In the genomic region with DNA sequence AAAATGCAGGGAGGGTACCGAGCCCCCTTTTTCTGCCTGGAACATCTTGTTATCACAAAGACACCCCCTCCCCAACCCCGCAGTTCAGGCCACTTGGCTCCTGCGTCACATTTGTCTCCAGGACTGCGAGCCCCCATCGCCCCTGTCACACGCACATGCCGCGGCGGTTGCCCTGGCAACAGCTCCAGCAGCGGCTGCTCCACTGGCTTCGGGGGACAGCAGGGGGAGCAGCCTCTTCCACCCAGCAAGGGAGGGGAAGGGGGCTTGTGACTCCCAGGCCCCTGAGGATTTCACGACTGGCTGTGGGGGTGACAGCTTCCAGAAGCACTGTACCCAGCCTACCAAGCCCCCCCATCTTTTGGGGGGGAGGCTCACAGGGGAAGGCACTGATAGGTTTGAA, we compare ENCODE assay signal across 15 cellular contexts. TPM values are rescaled to one million over a fixed set of nuclear protein-coding genes. Genes with fewer than 3 reads are reported as not detected.
DNase-seq lines count a peak whose midpoint lies in the region; ATAC-seq, FAIRE-seq and TF ChIP-seq lines count a peak whose summit lies in the region.
"Had no signal": no experiment of that assay in that cellular context is flagged by ENCODE, and none has a peak within 500 bp of the region (broad histone marks: within the 10 kb centered on the region; RNA-seq: fewer than 3 reads in every experiment).

No MANE protein-coding gene starts in this region.

- peaks cover 12% of the 10 kb centered on the region for H3K4me1 Mint-ChIP-seq in neural crest cell

- H3K27ac Mint-ChIP-seq in neural crest cell (ENCODE audit: unreplicated experiment), result no peak overlapping the region
- H3K27ac Mint-ChIP-seq: activated CD4-positive, alpha-beta memory T cell treated with anti-CD3 and anti-CD28 coated beads for 36 hours had no signal

- no peak overlapping the region for H3K27ac ChIP-seq in HEK293 (ENCODE audit: extremely low read depth, low read depth, low read length)
- H3K27ac ChIP-seq in K562 (ENCODE audit: extremely low read depth, low read depth, low read length), result no peak overlapping the region
- H3K27ac ChIP-seq in Peyer's patch, result no peak overlapping the region
- H3K27ac ChIP-seq: gastrocnemius medialis, thoracic aorta had no signal

- DNase-seq in NCI-H2227 (lab: John Stamatoyannopoulos, UW; ENCODE audit: unreplicated experiment), result peak; percentile 75
- no peak for DNase-seq in NCI-H2227 treated with DMSO at 0.1 percent for 48 hours (lab: John Stamatoyannopoulos, UW)
- no peak for DNase-seq in K562 (ENCODE audit: extremely low read depth in 1 of 4, low spot score in 3 of 4)
- DNase-seq in neural crest cell (ENCODE audit: low read depth, low spot score), result peak; percentile 58
- no peak for DNase-seq in CD1c-positive myeloid dendritic cell (ENCODE audit: extremely low spot score)
- no peak for DNase-seq in NCI-H2081 treated with DMSO at 0.1 percent for 48 hours (lab: John Stamatoyannopoulos, UW)
- no peak for DNase-seq in Peyer's patch
- DNase-seq: activated CD4-positive, alpha-beta memory T cell treated with anti-CD3 and anti-CD28 coated beads for 36 hours; DMS153; gastrocnemius medialis; MG63; NCI-H526 had no signal

- H3K4me2 ChIP-seq in K562 (ENCODE audit: insufficient read depth, low read length), result no peak overlapping the region

- no peaks in the 10 kb centered on the region for H3K79me2 ChIP-seq in K562 (ENCODE audit: control insufficient read depth, insufficient read depth, low read length)

- FAIRE-seq in K562 (lab: Jason Lieb, UNC), result no peak

- H4K20me1 ChIP-seq in K562 (replicated peaks; ENCODE audit: control insufficient read depth, insufficient read depth, low read length), result 0 out of 2 replicates have a peak, but pooled peaks cover 9% of the 10 kb centered on the region

- peak overlapping the region; percentile 54 for H3K4me3 Mint-ChIP-seq in neural crest cell
- H3K4me3 Mint-ChIP-seq: activated CD4-positive, alpha-beta memory T cell treated with anti-CD3 and anti-CD28 coated beads for 36 hours had no signal

- in situ Hi-C loops in K562 (cut with MboI), result no loop called here

- TF ChIP-seq RAD21 in K562 (CRISPR knock-in tag; conservative IDR thresholded peaks at IDR 0.05 in 1 of 2, IDR thresholded peaks at IDR 0.05 in 1 of 2), result no peak

- H3K9me3 Mint-ChIP-seq in neural crest cell, result no peaks in the 10 kb centered on the region
- H3K9me3 Mint-ChIP-seq: activated CD4-positive, alpha-beta memory T cell treated with anti-CD3 and anti-CD28 coated beads for 36 hours had no signal

- H3K36me3 ChIP-seq in HEK293 (ENCODE audit: control insufficient read depth in 2 of 2, insufficient read depth in 1 of 2, low read length in 2 of 2) (no peaks in the 10 kb centered on the region), K562 (ENCODE audit: control insufficient read depth, insufficient read depth, low read length) (no peaks in the 10 kb centered on the region), Peyer's patch (no peaks in the 10 kb centered on the region)
- H3K36me3 ChIP-seq: gastrocnemius medialis, MG63, thoracic aorta had no signal

- POLR2A ChIA-PET in HEK293 (lab: Yijun Ruan, JAX) (interaction anchor here (1.0 kb wide), 1 partner anchor 11 kb away, joined by 3 read pairs; no protein-coding TSS in a partner anchor), K562 (lab: Yijun Ruan, JAX) (interaction anchor here (0.6 to 1.4 kb wide), 6 partner anchors 10 to 43 kb away, joined by 3 to 8 read pairs (median 3); no protein-coding TSS in a partner anchor)

- peaks cover 6 to 19% of the 10 kb centered on the region in 2 experiments; a peak in 3 of 5 replicates for H3K27me3 ChIP-seq in K562 (ENCODE audit: control insufficient read depth in 2 of 2, insufficient read depth in 2 of 2, low read length in 2 of 2)
- peaks cover 0 to 21% of the 10 kb centered on the region in 2 donors for H3K27me3 ChIP-seq in Peyer's patch

- WGBS in K562 (ENCODE audit: insufficient coverage, low coverage, missing lambda C conversion rate), result 0% methylated on average over 12 of the region's 12 CpGs

- intact Hi-C loops in K562 (cut with micrococcal nuclease), result no loop called here

- H3K9me3 ChIP-seq in HEK293 (ENCODE audit: control insufficient read depth, insufficient read depth, low read depth, low read length) (no peaks in the 10 kb centered on the region), K562 (replicated peaks; ENCODE audit: control insufficient read depth, insufficient read depth, low read depth, low read length) (no peaks in the 10 kb centered on the region), Peyer's patch (no peaks in the 10 kb centered on the region)
- H3K9me3 ChIP-seq: body of pancreas, gastrocnemius medialis, MG63, thoracic aorta had no signal

- H3K4me1 ChIP-seq in HEK293 (ENCODE audit: control insufficient read depth, insufficient read depth, low read length) (peaks cover 2% of the 10 kb centered on the region; the same call in 1 of the 2 replicates), K562 (replicated peaks in 1 of 2; ENCODE audit: control insufficient read depth in 2 of 2, insufficient read depth in 2 of 2, low read length in 2 of 2) (peaks cover 17 to 91% of the 10 kb centered on the region in 2 experiments), Peyer's patch (peaks cover 0 to 61% (median 28%) of the 10 kb centered on the region in 4 donors)

- H3K4me3 ChIP-seq in HEK293 (ENCODE audit: low read depth, low read length) (no peak overlapping the region), K562 (no peak overlapping the region), Peyer's patch (no peak overlapping the region)
- H3K4me3 ChIP-seq: body of pancreas, gastrocnemius medialis, MG63, thoracic aorta had no signal

- no peak for ATAC-seq in K562
- ATAC-seq: body of pancreas, gastrocnemius medialis had no signal

- CTCF ChIA-PET in HEK293 (lab: Yijun Ruan, JAX) (interaction anchor here (0.6 kb wide), 1 partner anchor 394 kb away, joined by 3 read pairs; no protein-coding TSS in a partner anchor), K562 (lab: Yijun Ruan, JAX; ENCODE audit: low intra/inter-chr PET ratio) (no interaction called here)

- no peak overlapping the region for H2AFZ ChIP-seq in K562 (ENCODE audit: low read depth, low read length)

- no peak overlapping the region for H3K9ac ChIP-seq in K562 (ENCODE audit: insufficient read depth in 1 of 2, low read depth in 2 of 2, low read length in 2 of 2)

- H3K9me1 ChIP-seq in K562 (ENCODE audit: control insufficient read depth, insufficient read depth, low read length), result no peaks in the 10 kb centered on the region

- TF ChIP-seq POLR2A in K562 (conservative IDR thresholded peaks at IDR 0.05), result no peak
- TF ChIP-seq POLR2A in Peyer's patch (IDR thresholded peaks at IDR 0.05), result no peak

- TF ChIP-seq EP300 in K562 (IDR thresholded peaks at IDR 0.05; ENCODE audit: low read length), result no peak

- TF ChIP-seq CTCF in HEK293 (tag by site-specific recombination; IDR thresholded peaks at IDR 0.05) (peak; percentile 57; the same call in 1 of the 2 replicates), K562 (IDR thresholded peaks at IDR 0.05 in 2 of 3, conservative IDR thresholded peaks at IDR 0.05 in 1 of 3; ENCODE audit: insufficient read depth in 2 of 3, low read depth in 1 of 3, low read length in 3 of 3) (0 out of 6 replicates have a peak, but pooled peaks of 1 of the 3 experiments have one; percentile 18), neural crest cell (conservative IDR thresholded peaks at IDR 0.05) (no peak), Peyer's patch (IDR thresholded peaks at IDR 0.05) (no peak)

- no TSS peak for BruUV-seq in K562 (replicated peaks; lab: Mats Ljungman, UMichigan)

- H3K27me3 Mint-ChIP-seq in neural crest cell (ENCODE audit: low read depth), result peaks cover 52% of the 10 kb centered on the region

- no peaks in the 10 kb centered on the region for H3K36me3 Mint-ChIP-seq in neural crest cell (ENCODE audit: low read depth)
- H3K36me3 Mint-ChIP-seq: activated CD4-positive, alpha-beta memory T cell treated with anti-CD3 and anti-CD28 coated beads for 36 hours had no signal

RNA-seq across cellular contexts. Expression of a gene that starts 2.6 kb away (rescaled TPM):
- total RNA-seq in K562 (2011; cell fraction: chromatin; rRNA removed; ENCODE audit: low replicate concordance), result 10.8 and 42.1 TPM in 2 replicates
- 29.0 and 32.5 TPM in 2 replicates for total RNA-seq in K562 (2011; cell fraction: nucleolus; rRNA removed)
- 13.0 and 13.4 TPM in 2 replicates for total RNA-seq in K562 (2011; cell fraction: nucleoplasm; rRNA removed)
- total RNA-seq in K562 (2014; rRNA removed) (2.3 and 4.5 TPM in 2 replicates), K562 (2014; rRNA removed; fragmentation: Illumina TruSeq; extraction: Trizol) (0.06 and 0.18 TPM in 2 replicates), K562 (2015; rRNA removed; fragmentation: Illumina TruSeq; extraction: Trizol) (0.33 and 1.2 TPM in 2 replicates), K562 (2021) (3.3 and 3.4 TPM in 2 replicates), neural crest cell (3.4 and 4.0 TPM in 2 replicates), Peyer's patch (100 to 1,000 TPM in 1 of 4 donors, 10 to 100 TPM in 3; 17.9 to 160 (median 29.0) TPM)
- polyA plus RNA-seq in K562 (2011; rRNA removed) (0.81 and 1.8 TPM in 2 replicates), K562 (2014; fragmentation: Illumina TruSeq; extraction: Trizol) (0.34 and 1.1 TPM in 2 replicates), K562 (2014; fragmentation: Nextera tagmentation; extraction: Ambion mirVana) (under 1 TPM in 1 of 2 experiments, not detected in 1; 0.03 TPM), K562 (2014; rRNA removed) (1.5 and 4.5 TPM in 2 replicates)
- 0.55 and 1.9 TPM in 2 replicates for polyA plus RNA-seq in K562 (2011; cell fraction: cytosol; rRNA removed)
- 15.2 and 24.6 TPM in 2 replicates for polyA plus RNA-seq in K562 (2011; cell fraction: nucleus; rRNA removed)
- polyA plus RNA-seq in K562 (2012), result 3.2 and 13.5 TPM in 2 replicates
- 0.33 and 1.1 TPM in 2 replicates for polyA minus RNA-seq in K562 (2011; rRNA and poly(A)+ RNA removed)
- 1.7 and 1.9 TPM in 2 replicates for polyA minus RNA-seq in K562 (2011; cell fraction: cytosol; rRNA and poly(A)+ RNA removed)
- polyA minus RNA-seq in K562 (2011; cell fraction: nucleus; rRNA and poly(A)+ RNA removed), result 8.8 and 11.0 TPM in 2 replicates

RNA-seq across cellular contexts. Expression of a gene that starts 15.7 kb away (rescaled TPM):
- total RNA-seq in K562 (2011; cell fraction: chromatin; rRNA removed; ENCODE audit: low replicate concordance), result 2.8 and 6.4 TPM in 2 replicates
- total RNA-seq in K562 (2011; cell fraction: nucleolus; rRNA removed), result 8.8 and 12.3 TPM in 2 replicates
- 3.4 and 7.0 TPM in 2 replicates for total RNA-seq in K562 (2011; cell fraction: nucleoplasm; rRNA removed)
- 74.8 and 100.0 TPM in 2 replicates for total RNA-seq in K562 (2014; rRNA removed)
- 6.7 TPM in 2 replicates for total RNA-seq in K562 (2014; rRNA removed; fragmentation: Illumina TruSeq; extraction: Trizol)
- total RNA-seq in K562 (2015; rRNA removed; fragmentation: Illumina TruSeq; extraction: Trizol), result 29.6 and 31.9 TPM in 2 replicates
- total RNA-seq in K562 (2021), result 50.5 and 53.7 TPM in 2 replicates
- polyA plus RNA-seq in K562 (2011; rRNA removed), result 15.8 and 16.5 TPM in 2 replicates
- 21.3 and 65.5 TPM in 2 replicates for polyA plus RNA-seq in K562 (2011; cell fraction: cytosol; rRNA removed)
- 12.1 and 18.1 TPM in 2 replicates for polyA plus RNA-seq in K562 (2011; cell fraction: nucleus; rRNA removed)
- polyA plus RNA-seq in K562 (2012), result 34.9 and 46.9 TPM in 2 replicates
- 10.3 and 22.1 TPM in 2 replicates for polyA plus RNA-seq in K562 (2014; fragmentation: Illumina TruSeq; extraction: Trizol)
- polyA plus RNA-seq in K562 (2014; fragmentation: Nextera tagmentation; extraction: Ambion mirVana), result 1 to 10 TPM; 1.5 to 2.4 TPM
- 53.3 and 75.7 TPM in 2 replicates for polyA plus RNA-seq in K562 (2014; rRNA removed)
- polyA minus RNA-seq in K562 (2011; rRNA and poly(A)+ RNA removed), result 2.6 and 4.5 TPM in 2 replicates
- 17.2 and 24.6 TPM in 2 replicates for polyA minus RNA-seq in K562 (2011; cell fraction: cytosol; rRNA and poly(A)+ RNA removed)
- 7.1 and 7.8 TPM in 2 replicates for polyA minus RNA-seq in K562 (2011; cell fraction: nucleus; rRNA and poly(A)+ RNA removed)
- total RNA-seq in neural crest cell, result 65.6 and 66.2 TPM in 2 replicates
- total RNA-seq in Peyer's patch, result 10 to 100 TPM; 48.2 to 62.3 (median 53.6) TPM

RNA-seq across cellular contexts. Expression of a gene that starts 15.7 kb away (rescaled TPM):
- total RNA-seq in K562 (2011; cell fraction: chromatin; rRNA removed; ENCODE audit: low replicate concordance), result 42.1 and 68.9 TPM in 2 replicates
- 52.6 and 53.5 TPM in 2 replicates for total RNA-seq in K562 (2011; cell fraction: nucleolus; rRNA removed)
- total RNA-seq in K562 (2011; cell fraction: nucleoplasm; rRNA removed), result 51.0 and 57.1 TPM in 2 replicates
- total RNA-seq in K562 (2014; rRNA removed) (22.3 and 24.0 TPM in 2 replicates), K562 (2014; rRNA removed; fragmentation: Illumina TruSeq; extraction: Trizol) (4.7 and 6.1 TPM in 2 replicates), K562 (2015; rRNA removed; fragmentation: Illumina TruSeq; extraction: Trizol) (13.6 and 13.9 TPM in 2 replicates), K562 (2021) (19.9 and 22.2 TPM in 2 replicates), neural crest cell (32.8 and 38.3 TPM in 2 replicates), Peyer's patch (10 to 100 TPM; 51.1 to 83.3 (median 65.0) TPM)
- polyA plus RNA-seq in K562 (2011; rRNA removed) (18.6 and 20.7 TPM in 2 replicates), K562 (2014; fragmentation: Illumina TruSeq; extraction: Trizol) (9.0 and 13.6 TPM in 2 replicates), K562 (2014; fragmentation: Nextera tagmentation; extraction: Ambion mirVana) (1 to 10 TPM in 1 of 2 experiments, under 1 TPM in 1; 0.69 to 1.0 TPM), K562 (2014; rRNA removed) (31.5 and 33.3 TPM in 2 replicates)
- polyA plus RNA-seq in K562 (2011; cell fraction: cytosol; rRNA removed), result 20.9 and 40.1 TPM in 2 replicates
- 55.5 and 97.5 TPM in 2 replicates for polyA plus RNA-seq in K562 (2011; cell fraction: nucleus; rRNA removed)
- 18.3 and 26.9 TPM in 2 replicates for polyA plus RNA-seq in K562 (2012)
- polyA minus RNA-seq in K562 (2011; rRNA and poly(A)+ RNA removed), result 1.6 and 5.7 TPM in 2 replicates
- 7.7 and 10.3 TPM in 2 replicates for polyA minus RNA-seq in K562 (2011; cell fraction: cytosol; rRNA and poly(A)+ RNA removed)
- 11.7 and 13.1 TPM in 2 replicates for polyA minus RNA-seq in K562 (2011; cell fraction: nucleus; rRNA and poly(A)+ RNA removed)

RNA-seq across cellular contexts. Expression of a gene that starts 26.6 kb away (rescaled TPM):
- total RNA-seq in K562 (2011; cell fraction: chromatin; rRNA removed; ENCODE audit: low replicate concordance), result 163 and 370 TPM in 2 replicates
- 214 and 227 TPM in 2 replicates for total RNA-seq in K562 (2011; cell fraction: nucleolus; rRNA removed)
- 128 and 149 TPM in 2 replicates for total RNA-seq in K562 (2011; cell fraction: nucleoplasm; rRNA removed)
- total RNA-seq in K562 (2014; rRNA removed) (64.7 and 104 TPM in 2 replicates), K562 (2014; rRNA removed; fragmentation: Illumina TruSeq; extraction: Trizol) (103 and 114 TPM in 2 replicates), K562 (2015; rRNA removed; fragmentation: Illumina TruSeq; extraction: Trizol) (96.9 and 104 TPM in 2 replicates), K562 (2021) (208 and 215 TPM in 2 replicates), neural crest cell (301 and 311 TPM in 2 replicates), Peyer's patch (100 to 1,000 TPM in 3 of 4 donors, 10 to 100 TPM in 1; 54.1 to 119 (median 107) TPM)
- polyA plus RNA-seq in K562 (2011; rRNA removed) (132 and 145 TPM in 2 replicates), K562 (2014; fragmentation: Illumina TruSeq; extraction: Trizol) (222 and 254 TPM in 2 replicates), K562 (2014; fragmentation: Nextera tagmentation; extraction: Ambion mirVana) (10 to 100 TPM; 36.6 to 45.1 TPM), K562 (2014; rRNA removed) (171 and 184 TPM in 2 replicates)
- 67.6 and 119 TPM in 2 replicates for polyA plus RNA-seq in K562 (2011; cell fraction: cytosol; rRNA removed)
- 140 and 142 TPM in 2 replicates for polyA plus RNA-seq in K562 (2011; cell fraction: nucleus; rRNA removed)
- polyA plus RNA-seq in K562 (2012), result 143 and 153 TPM in 2 replicates
- polyA minus RNA-seq in K562 (2011; rRNA and poly(A)+ RNA removed), result 118 and 130 TPM in 2 replicates
- 69.2 and 93.4 TPM in 2 replicates for polyA minus RNA-seq in K562 (2011; cell fraction: cytosol; rRNA and poly(A)+ RNA removed)
- 62.3 and 72.8 TPM in 2 replicates for polyA minus RNA-seq in K562 (2011; cell fraction: nucleus; rRNA and poly(A)+ RNA removed)

Comparison
In these comparisons a context has a peak if more than half of its experiments do, and no peak if none do; other contexts are left out.
1. DNase-seq: peak in NCI-H2227 (single experiment) and neural crest cell (single experiment); none in NCI-H2227 treated with DMSO at 0.1 percent for 48 hours (single experiment), K562 (0 of 4), CD1c-positive myeloid dendritic cell (single experiment), NCI-H2081 treated with DMSO at 0.1 percent for 48 hours (single experiment) and Peyer's patch (0 of 3).